Comparison of ENCODE assay signal across 12 cellular contexts in genomic region chr3:179973931-179974361, GRCh38.
DNase-seq lines count a peak whose midpoint lies in the region; ATAC-seq, FAIRE-seq and TF ChIP-seq lines count a peak whose summit lies in the region.
"Had no signal": no experiment of that assay in that cellular context is flagged by ENCODE, and none has a peak within 500 bp of the region (broad histone marks: within the 10 kb centered on the region; RNA-seq: fewer than 3 reads in every experiment).

No MANE protein-coding gene starts in this region.

- peaks cover 35% of the 10 kb centered on the region for H3K4me1 ChIP-seq in Karpas-422 (ENCODE audit: low read length)
- no peaks in the 10 kb centered on the region; the same call in 1 of the 2 replicates for H3K4me1 ChIP-seq in GM12878 (ENCODE audit: control insufficient read depth, insufficient read depth, low read length)

- intact Hi-C loops in GM12878 (cut with micrococcal nuclease; ENCODE audit: unreplicated experiment) = no loop called here
- intact Hi-C loops in sciatic nerve (cut with DNase I) = no loop called here

- H3K27ac Mint-ChIP-seq in T-helper 1 cell treated with Interleukin-12 subunit alpha and Interleukin-12 subunit beta and Interleukin-4 antibody, amounts not matched to agents 30 μg/mL and 1 μg/mL, for 36 hours = peak overlapping the region; percentile 9
- no peak overlapping the region for H3K27ac Mint-ChIP-seq in osteocyte (ENCODE audit: unreplicated experiment)

- peak; percentile 69 for ATAC-seq in GM12878
- peak; percentile 74 for ATAC-seq in sciatic nerve

- SMC1A ChIA-PET in GM12878 (lab: Charles Lee; ENCODE audit: uncharacterized antibody, unreplicated experiment) = interaction anchor here (0.7 to 3.4 kb wide), 17 partner anchors 9 to 621 kb away, joined by 3 to 22 read pairs (median 4); no protein-coding TSS in a partner anchor

- CTCF ChIA-PET in GM12878 (lab: Yijun Ruan, JAX) = interaction anchor here (0.7 to 2.5 kb wide), 6 partner anchors 11 to 236 kb away, joined by 3 to 20 read pairs (median 4); no protein-coding TSS in a partner anchor

- TF ChIP-seq CTCF in GM12878 (IDR thresholded peaks at IDR 0.05 in 2 of 3, conservative IDR thresholded peaks at IDR 0.05 in 1 of 3; ENCODE audit: control insufficient read depth in 2 of 3, extremely low read depth in 1 of 3, insufficient read depth in 1 of 3, low read depth in 3 of 3, low read length in 3 of 3) = no peak
- TF ChIP-seq CTCF in osteocyte (IDR thresholded peaks at IDR 0.05) = no peak

- no peaks in the 10 kb centered on the region for H3K79me2 ChIP-seq in Karpas-422 (ENCODE audit: low read length)
- peaks cover 2% of the 10 kb centered on the region for H3K79me2 ChIP-seq in GM12878 (ENCODE audit: control insufficient read depth, insufficient read depth, low read length)

- no peaks in the 10 kb centered on the region for H3K36me3 ChIP-seq in Karpas-422 (ENCODE audit: insufficient read depth, low read length)
- H3K36me3 ChIP-seq in GM12878 (ENCODE audit: control insufficient read depth in 2 of 2, insufficient read depth in 2 of 2, low read length in 1 of 2) = no peaks in the 10 kb centered on the region

- H4K20me1 ChIP-seq in Karpas-422 (ENCODE audit: insufficient read depth, low read depth, low read length) (no peaks in the 10 kb centered on the region), GM12878 (ENCODE audit: control insufficient read depth, insufficient read depth) (no peaks in the 10 kb centered on the region)

- peaks cover 3% of the 10 kb centered on the region for H3K9me3 Mint-ChIP-seq in T-helper 1 cell treated with Interleukin-12 subunit alpha and Interleukin-12 subunit beta and Interleukin-4 antibody, amounts not matched to agents 30 μg/mL and 1 μg/mL, for 36 hours
- H3K9me3 Mint-ChIP-seq in osteocyte (ENCODE audit: unreplicated experiment) = no peaks in the 10 kb centered on the region

- peaks cover 3% of the 10 kb centered on the region for H3K36me3 Mint-ChIP-seq in T-helper 1 cell treated with Interleukin-12 subunit alpha and Interleukin-12 subunit beta and Interleukin-4 antibody, amounts not matched to agents 30 μg/mL and 1 μg/mL, for 36 hours (ENCODE audit: low read depth)
- no peaks in the 10 kb centered on the region for H3K36me3 Mint-ChIP-seq in osteocyte (ENCODE audit: unreplicated experiment)

- H3K4me2 ChIP-seq in Karpas-422 (ENCODE audit: low read depth, low read length, poor library complexity, severe bottlenecking) (peak overlapping the region; percentile 21), GM12878 (ENCODE audit: control insufficient read depth, insufficient read depth) (peak overlapping the region; percentile 1; the same call in 1 of the 2 replicates)

- H3K9ac ChIP-seq in Karpas-422 (ENCODE audit: low read length) = peak overlapping the region; percentile 33; the same call in 1 of the 2 replicates
- H3K9ac ChIP-seq in GM12878 (ENCODE audit: control insufficient read depth, insufficient read depth, low read length) = peak overlapping the region; percentile 20; the same call in 1 of the 2 replicates

- H3K4me3 Mint-ChIP-seq in T-helper 1 cell treated with Interleukin-12 subunit alpha and Interleukin-12 subunit beta and Interleukin-4 antibody, amounts not matched to agents 30 μg/mL and 1 μg/mL, for 36 hours = peak overlapping the region; percentile 32
- no peak overlapping the region for H3K4me3 Mint-ChIP-seq in osteocyte (ENCODE audit: unreplicated experiment)

- H3K9me2 ChIP-seq in Karpas-422 (replicated peaks; ENCODE audit: insufficient read depth, low read length) = no peaks in the 10 kb centered on the region

- RAD21 ChIA-PET in GM12878 (lab: Charles Lee; ENCODE audit: unreplicated experiment) = interaction anchor here (0.6 to 3.2 kb wide), 9 partner anchors 10 to 402 kb away, joined by 3 to 13 read pairs (median 5); no protein-coding TSS in a partner anchor

- no peak for FAIRE-seq in GM12878 (lab: Jason Lieb, UNC)
- FAIRE-seq: A204.1, endometrium had no signal

- DNase-seq in T-helper 1 cell = no peak
- no peak for DNase-seq in Karpas-422
- no peak for DNase-seq in GM12878 (ENCODE audit: low read depth, low spot score)
- no peak for DNase-seq in sciatic nerve (ENCODE audit: low spot score)
- no peak for DNase-seq in islet precursor cell
- DNase-seq in osteocyte (ENCODE audit: extremely low spot score, unreplicated experiment) = no peak
- DNase-seq in GOT3 (lab: John Stamatoyannopoulos, UW) = no peak

- H3K27ac ChIP-seq in Karpas-422 (ENCODE audit: low read length) = no peak overlapping the region
- no peak overlapping the region for H3K27ac ChIP-seq in GM12878 (ENCODE audit: control insufficient read depth, insufficient read depth)
- H3K27ac ChIP-seq: skin epidermis had no signal

- no TSS peak for BruUV-seq in GM12878 (replicated peaks; lab: Mats Ljungman, UMichigan)

- in situ Hi-C loops in GM12878 (cut with MboI) = loop anchor here (25.0 kb wide), 2 partner anchors 912 to 1462 kb away; partner anchors contain the start of gene ZMAT3

- TF ChIP-seq POLR2A in GM12878 (IDR thresholded peaks at IDR 0.05; ENCODE audit: low read depth, low read length) = no peak

- H3K4me3 ChIP-seq in Karpas-422 (ENCODE audit: low read length) (no peak overlapping the region; the same call in 1 of the 2 replicates), GM12878 (no peak overlapping the region)
- H3K4me3 ChIP-seq: lung, skin epidermis had no signal

- H3K27me3 ChIP-seq in Karpas-422 (ENCODE audit: low read length) = no peaks in the 10 kb centered on the region
- H3K27me3 ChIP-seq in GM12878 (replicated peaks in 1 of 2; ENCODE audit: control insufficient read depth in 2 of 2, insufficient read depth in 2 of 2, low read length in 1 of 2) = no peaks in the 10 kb centered on the region

- no peak for TF ChIP-seq RAD21 in GM12878 (IDR thresholded peaks at IDR 0.05; ENCODE audit: insufficient read depth, low read depth, low read length)

- no peak for TF ChIP-seq EP300 in GM12878 (IDR thresholded peaks at IDR 0.05; ENCODE audit: borderline replicate concordance in 1 of 2, control insufficient read depth in 1 of 2, low read depth in 2 of 2, low read length in 2 of 2)

- peaks cover 3% of the 10 kb centered on the region for H3K4me1 Mint-ChIP-seq in T-helper 1 cell treated with Interleukin-12 subunit alpha and Interleukin-12 subunit beta and Interleukin-4 antibody, amounts not matched to agents 30 μg/mL and 1 μg/mL, for 36 hours (ENCODE audit: low read depth)
- H3K4me1 Mint-ChIP-seq in osteocyte (ENCODE audit: unreplicated experiment) = no peaks in the 10 kb centered on the region

- H2AFZ ChIP-seq in Karpas-422 (ENCODE audit: low read length) (peak overlapping the region; percentile 72), GM12878 (ENCODE audit: control insufficient read depth, low read depth, low read length) (peak overlapping the region; percentile 77)

- peaks cover 9% of the 10 kb centered on the region for H3K27me3 Mint-ChIP-seq in T-helper 1 cell treated with Interleukin-12 subunit alpha and Interleukin-12 subunit beta and Interleukin-4 antibody, amounts not matched to agents 30 μg/mL and 1 μg/mL, for 36 hours (ENCODE audit: low read depth)
- peaks cover 15% of the 10 kb centered on the region for H3K27me3 Mint-ChIP-seq in osteocyte (ENCODE audit: unreplicated experiment)

- H3K9me3 ChIP-seq in Karpas-422 (ENCODE audit: low read length) = no peaks in the 10 kb centered on the region
- no peaks in the 10 kb centered on the region for H3K9me3 ChIP-seq in GM12878 (replicated peaks; ENCODE audit: control insufficient read depth, insufficient read depth, low read length)

- 46% methylated on average over 4 of the region's 4 CpGs for WGBS in GM12878 (ENCODE audit: insufficient coverage, insufficient replicate concordance, low lambda C conversion rate, missing lambda C conversion rate)

- POLR2A ChIA-PET in GM12878 (lab: Charles Lee) = interaction anchor here (1.0 to 1.7 kb wide), 2 partner anchors 11 to 14 kb away, joined by 3 to 5 read pairs; no protein-coding TSS in a partner anchor

TF ChIP-seq in GM12878, 131 proteins besides CTCF, POLR2A, EP300 and RAD21:
- TF ChIP-seq JUNB (IDR thresholded peaks at IDR 0.05) (no peak), IKZF1 (conservative IDR thresholded peaks at IDR 0.05) (peak; percentile 49; the same call in 1 of the 2 replicates)
TF ChIP-seq in GM12878: peak in this region for 1.
